In genomic region chr4:4627111-4627510, GRCh38 we compare ENCODE assay signal across 21 cellular contexts.
DNase-seq lines count a peak whose midpoint lies in the region; ATAC-seq and TF ChIP-seq lines count a peak whose summit lies in the region.
"Had no signal": no experiment of that assay in that cellular context is flagged by ENCODE, and none has a peak within 500 bp of the region (broad histone marks: within the 10 kb centered on the region; RNA-seq: fewer than 3 reads in every experiment).

No MANE protein-coding gene starts in this region.

- 60 to 86% (median 69%) methylated on average over 4 of the region's 4 CpGs for WGBS in heart left ventricle, 4 donors

- H3K4me1 ChIP-seq in cardiac muscle cell (ENCODE audit: low read depth) (peaks cover 7% of the 10 kb centered on the region), heart left ventricle (no peaks in the 10 kb centered on the region)

- no peaks in the 10 kb centered on the region; the same call in 1 of the 2 replicates for H3K9me3 Mint-ChIP-seq in WTC11
- H3K9me3 Mint-ChIP-seq in stimulated activated effector memory CD8-positive, alpha-beta T cell treated with anti-CD3 and anti-CD28 coated beads, Interleukin-12 subunit alpha, Interleukin-12 subunit beta, amount 100 ng/mL, for 72 hours = no peaks in the 10 kb centered on the region
- H3K9me3 Mint-ChIP-seq: CD4-positive, CD25-positive, alpha-beta regulatory T cell had no signal

- no peak for TF ChIP-seq POLR2A in heart left ventricle (IDR thresholded peaks at IDR 0.05)

- ATAC-seq in heart left ventricle = no peak
- ATAC-seq in WTC11 = peak; percentile 72
- ATAC-seq in stimulated activated effector memory CD8-positive, alpha-beta T cell treated with anti-CD3 and anti-CD28 coated beads, Interleukin-12 subunit alpha, Interleukin-12 subunit beta, amount 100 ng/mL, for 72 hours = no peak
- ATAC-seq in GM21825 (IDR thresholded peaks at IDR 0.05; ENCODE audit: unreplicated experiment) = no peak
- no peak for ATAC-seq in HG03565 (IDR thresholded peaks at IDR 0.05; ENCODE audit: unreplicated experiment)
- ATAC-seq: Panc1 had no signal

- no peaks in the 10 kb centered on the region for H3K36me3 Mint-ChIP-seq in WTC11
- no peaks in the 10 kb centered on the region for H3K36me3 Mint-ChIP-seq in stimulated activated effector memory CD8-positive, alpha-beta T cell treated with anti-CD3 and anti-CD28 coated beads, Interleukin-12 subunit alpha, Interleukin-12 subunit beta, amount 100 ng/mL, for 72 hours

- no peaks in the 10 kb centered on the region for H3K27me3 Mint-ChIP-seq in WTC11 (ENCODE audit: low read depth)
- H3K27me3 Mint-ChIP-seq: CD4-positive, CD25-positive, alpha-beta regulatory T cell had no signal

- CTCF ChIA-PET in WTC11 (lab: Charles Lee) = interaction anchor here (0.5 to 1.2 kb wide), 3 partner anchors 15 to 120 kb away, joined by 3 read pairs; no protein-coding TSS in a partner anchor

- POLR2A ChIA-PET in WTC11 (lab: Charles Lee) = no interaction called here

- H3K27ac ChIP-seq in cardiac muscle cell (peak overlapping the region; percentile 66), heart left ventricle (no peak overlapping the region)
- H3K27ac ChIP-seq: BLaER1 had no signal

- peaks cover 5% of the 10 kb centered on the region for H3K4me1 Mint-ChIP-seq in WTC11
- H3K4me1 Mint-ChIP-seq in stimulated activated effector memory CD8-positive, alpha-beta T cell treated with anti-CD3 and anti-CD28 coated beads, Interleukin-12 subunit alpha, Interleukin-12 subunit beta, amount 100 ng/mL, for 72 hours = no peaks in the 10 kb centered on the region

- no peak for TF ChIP-seq CTCF in cardiac muscle cell (IDR thresholded peaks at IDR 0.05; ENCODE audit: low read depth, low read length)
- no peak for TF ChIP-seq CTCF in heart left ventricle (IDR thresholded peaks at IDR 0.05)
- TF ChIP-seq CTCF in WTC11 (IDR thresholded peaks at IDR 0.05) = no peak

- H3K27me3 ChIP-seq in cardiac muscle cell = no peaks in the 10 kb centered on the region
- H3K27me3 ChIP-seq in heart left ventricle = no peaks in the 10 kb centered on the region
- H3K27me3 ChIP-seq: BLaER1, MG63 had no signal

- H3K9me3 ChIP-seq in cardiac muscle cell (ENCODE audit: low read depth) (no peaks in the 10 kb centered on the region), heart left ventricle (peaks cover 0 to 7% (median 0%) of the 10 kb centered on the region in 12 donors)
- H3K9me3 ChIP-seq: MG63 had no signal

- no peak overlapping the region for H3K4me3 Mint-ChIP-seq in WTC11
- no peak overlapping the region for H3K4me3 Mint-ChIP-seq in stimulated activated effector memory CD8-positive, alpha-beta T cell treated with anti-CD3 and anti-CD28 coated beads, Interleukin-12 subunit alpha, Interleukin-12 subunit beta, amount 100 ng/mL, for 72 hours
- H3K4me3 Mint-ChIP-seq: CD4-positive, CD25-positive, alpha-beta regulatory T cell had no signal

- H3K4me3 ChIP-seq in cardiac muscle cell = no peak overlapping the region
- H3K4me3 ChIP-seq in heart left ventricle = no peak overlapping the region
- H3K4me3 ChIP-seq: BLaER1, MG63 had no signal

- DNase-seq in cardiac muscle cell (ENCODE audit: low read depth in 1 of 2, low spot score in 1 of 2) = peak in 1 of 2 donors; percentile 23
- no peak for DNase-seq in heart left ventricle
- DNase-seq in WTC11 (ENCODE audit: low spot score) = peak; percentile 32
- peak; percentile 67 for DNase-seq in iPS-NIHi7 (ENCODE audit: extremely low spot score)
- DNase-seq in stimulated activated effector memory CD8-positive, alpha-beta T cell treated with anti-CD3 and anti-CD28 coated beads, Interleukin-12 subunit alpha, Interleukin-12 subunit beta, amount 100 ng/mL, for 72 hours (ENCODE audit: low spot score in 2 of 2) = no peak
- no peak for DNase-seq in NCI-H187 (lab: John Stamatoyannopoulos, UW)
- DNase-seq: CD4-positive, CD25-positive, alpha-beta regulatory T cell; GOT3; KBM-7; MG63; NCI-H1105 treated with DMSO at 0.1 percent for 48 hours; NCI-H146; NCI-H2171; NCI-H226; NCI-H510A; NCI-H69; SHP77 treated with DMSO at 0.1 percent for 48 hours had no signal

- no peak overlapping the region for H3K27ac Mint-ChIP-seq in WTC11
- H3K27ac Mint-ChIP-seq in stimulated activated effector memory CD8-positive, alpha-beta T cell treated with anti-CD3 and anti-CD28 coated beads, Interleukin-12 subunit alpha, Interleukin-12 subunit beta, amount 100 ng/mL, for 72 hours = peak overlapping the region; percentile 61
- H3K27ac Mint-ChIP-seq: CD4-positive, CD25-positive, alpha-beta regulatory T cell had no signal

- intact Hi-C loops in heart left ventricle (cut with DNase I) = no loop called here

- no peaks in the 10 kb centered on the region for H3K36me3 ChIP-seq in cardiac muscle cell
- H3K36me3 ChIP-seq in heart left ventricle = no peaks in the 10 kb centered on the region
- H3K36me3 ChIP-seq: BLaER1, MG63 had no signal

TF ChIP-seq in WTC11, 78 proteins besides CTCF, POLR2A, EP300 and RAD21:
- TF ChIP-seq MYBL2 (CRISPR knock-in tag; IDR thresholded peaks at IDR 0.05) (no peak), AFF4 (CRISPR knock-in tag; IDR thresholded peaks at IDR 0.05; ENCODE audit: borderline replicate concordance) (no peak), TCF7 (CRISPR knock-in tag; IDR thresholded peaks at IDR 0.05; ENCODE audit: low read depth) (no peak), FOXP4 (CRISPR knock-in tag; IDR thresholded peaks at IDR 0.05) (no peak), NR1H2 (CRISPR knock-in tag; IDR thresholded peaks at IDR 0.05) (no peak), ERG (CRISPR knock-in tag; IDR thresholded peaks at IDR 0.05) (no peak), ZNF138 (CRISPR knock-in tag; conservative IDR thresholded peaks at IDR 0.05) (no peak)
TF ChIP-seq in WTC11: peak in this region for 0.

Comparison
In these comparisons a context has a peak if more than half of its experiments do, and no peak if none do; other contexts are left out.
1. DNase-seq: peak in WTC11 (single experiment) and iPS-NIHi7 (single experiment); none in heart left ventricle (0 of 5), stimulated activated effector memory CD8-positive, alpha-beta T cell treated with anti-CD3 and anti-CD28 coated beads, Interleukin-12 subunit alpha, Interleukin-12 subunit beta, amount 100 ng/mL, for 72 hours (0 of 2) and NCI-H187 (0 of 2).